Comparison of ENCODE assay signal across 17 cellular contexts in genomic region chr6:149905911-149906371, GRCh38. TPM values are rescaled to one million over a fixed set of nuclear protein-coding genes. Genes with fewer than 3 reads are reported as not detected.
DNase-seq lines count a peak whose midpoint lies in the region; ATAC-seq, FAIRE-seq and TF ChIP-seq lines count a peak whose summit lies in the region.
"Had no signal": no experiment of that assay in that cellular context is flagged by ENCODE, and none has a peak within 500 bp of the region (broad histone marks: within the 10 kb centered on the region; RNA-seq: fewer than 3 reads in every experiment).

No MANE protein-coding gene starts in this region.

- intact Hi-C loops in spleen (cut with DNase I; ENCODE audit: low total_unique reads) (no loop called here), mammary epithelial cell (cut with micrococcal nuclease) (no loop called here)

- H3K4me3 Mint-ChIP-seq in activated CD8-positive, alpha-beta memory T cell treated with anti-CD3 and anti-CD28 coated beads, Interleukin-2, amount 10 ng/mL, durations not matched to agents 7 days and 5 days, result no peak overlapping the region
- H3K4me3 Mint-ChIP-seq: CD4-positive, alpha-beta T cell had no signal

- dilution Hi-C loops in mammary epithelial cell (cut with HindIII; ENCODE audit: low sequenced_read_pairs), result loop anchor here (5.0 to 10.0 kb wide), 4 partner anchors 34 to 181 kb away; no protein-coding TSS in a partner anchor

- H3K9me3 ChIP-seq in spleen (peaks cover 0 to 24% (median 17%) of the 10 kb centered on the region in 8 donors), mammary epithelial cell (replicated peaks; ENCODE audit: insufficient read depth, low read length) (no peaks in the 10 kb centered on the region)

- H3K27me3 ChIP-seq in spleen (replicated peaks in 1 of 7), result peaks cover 0 to 15% (median 0%) of the 10 kb centered on the region in 7 donors
- H3K27me3 ChIP-seq in mammary epithelial cell (ENCODE audit: insufficient read depth, low read length), result no peaks in the 10 kb centered on the region

- 68 to 77% (median 72%) methylated on average over 5 to 6 of the region's 6 CpGs for WGBS in spleen, 5 donors
- WGBS in mammary epithelial cell (ENCODE audit: low coverage, missing lambda C conversion rate), result 94% methylated on average over 3 of the region's 6 CpGs

- no peak for ATAC-seq in activated CD8-positive, alpha-beta memory T cell treated with anti-CD3 and anti-CD28 coated beads, Interleukin-2, amount 10 ng/mL, durations not matched to agents 7 days and 5 days
- ATAC-seq: A549 had no signal

- no peak overlapping the region for H3K9ac ChIP-seq in mammary epithelial cell (ENCODE audit: insufficient read depth, low read length)
- H3K9ac ChIP-seq: GM23248 had no signal

- no peak for FAIRE-seq in RCC 7860 (lab: Jason Lieb, UNC)
- FAIRE-seq: A549 had no signal

- CTCF ChIA-PET in activated CD8-positive, alpha-beta memory T cell treated with anti-CD3 and anti-CD28 coated beads, Interleukin-2, amount 10 ng/mL, durations not matched to agents 7 days and 5 days (lab: Charles Lee), result interaction anchor here (1.6 kb wide), 1 partner anchor 19 kb away, joined by 3 read pairs; no protein-coding TSS in a partner anchor
- CTCF ChIA-PET in mammary epithelial cell (lab: Charles Lee; ENCODE audit: low non-redundant PET), result no interaction called here

- no peaks in the 10 kb centered on the region for H3K4me1 Mint-ChIP-seq in activated CD8-positive, alpha-beta memory T cell treated with anti-CD3 and anti-CD28 coated beads, Interleukin-2, amount 10 ng/mL, durations not matched to agents 7 days and 5 days

- H3K4me1 ChIP-seq in spleen (peaks cover 0 to 10% (median 0%) of the 10 kb centered on the region in 6 donors), mammary epithelial cell (ENCODE audit: insufficient read depth, low read length) (peaks cover 4% of the 10 kb centered on the region)
- H3K4me1 ChIP-seq: A549 had no signal

- in situ Hi-C loops in mammary epithelial cell (cut with MboI; ENCODE audit: low sequenced_read_pairs in 2 of 2), result loop anchor here in 1 of 2 donors (25.0 kb wide), 1 partner anchor 344 kb away; the partner anchor contains the start of gene GINM1

- peaks cover 6% of the 10 kb centered on the region for H3K36me3 Mint-ChIP-seq in activated CD8-positive, alpha-beta memory T cell treated with anti-CD3 and anti-CD28 coated beads, Interleukin-2, amount 10 ng/mL, durations not matched to agents 7 days and 5 days

- H3K79me2 ChIP-seq in mammary epithelial cell (ENCODE audit: insufficient read depth, low read length), result no peaks in the 10 kb centered on the region

- no peak overlapping the region for H2AFZ ChIP-seq in mammary epithelial cell (ENCODE audit: low read depth, low read length)
- H2AFZ ChIP-seq: GM23248 had no signal

- H3K9me3 Mint-ChIP-seq in activated CD8-positive, alpha-beta memory T cell treated with anti-CD3 and anti-CD28 coated beads, Interleukin-2, amount 10 ng/mL, durations not matched to agents 7 days and 5 days (ENCODE audit: low read depth), result peaks cover 7% of the 10 kb centered on the region

- peak; percentile 41 for DNase-seq in activated CD8-positive, alpha-beta memory T cell treated with anti-CD3 and anti-CD28 coated beads for 24 hours
- no peak for DNase-seq in activated CD8-positive, alpha-beta memory T cell treated with anti-CD3 and anti-CD28 coated beads, Interleukin-2, amount 10 ng/mL, durations not matched to agents 7 days and 5 days
- DNase-seq in DMS 273 (lab: John Stamatoyannopoulos, UW; ENCODE audit: unreplicated experiment), result peak; percentile 70
- peak; percentile 17 for DNase-seq in ecto neural progenitor cell (ENCODE audit: low spot score)
- DNase-seq in spleen, result peak; percentile 49
- DNase-seq in mammary epithelial cell, result no peak
- no peak for DNase-seq in Kasumi-1 (lab: John Stamatoyannopoulos, UW)
- DNase-seq in RCC 7860 (ENCODE audit: low spot score), result no peak
- DNase-seq: CD4-positive, alpha-beta T cell; GF-D8; GM23248; IMR-90; MV-4-11; NK-92 treated with Interleukin-12 subunit alpha and Interleukin-12 subunit beta, amount 100 ng/mL, for 24 hours; OCI-M1 had no signal

- no peaks in the 10 kb centered on the region for H4K20me1 ChIP-seq in mammary epithelial cell (ENCODE audit: insufficient read depth, low read length)

- no peak overlapping the region for H3K4me2 ChIP-seq in mammary epithelial cell (ENCODE audit: insufficient read depth, low read depth, low read length)
- H3K4me2 ChIP-seq: A549 had no signal

- H3K36me3 ChIP-seq in spleen (no peaks in the 10 kb centered on the region), mammary epithelial cell (ENCODE audit: insufficient read depth, low read length) (no peaks in the 10 kb centered on the region)

- TF ChIP-seq CTCF in spleen (IDR thresholded peaks at IDR 0.05 in 8 of 11, conservative IDR thresholded peaks at IDR 0.05 in 3 of 11), result no peak
- no peak for TF ChIP-seq CTCF in mammary epithelial cell (conservative IDR thresholded peaks at IDR 0.05 in 1 of 2, IDR thresholded peaks at IDR 0.05 in 1 of 2; ENCODE audit: extremely low read depth in 1 of 2, insufficient read depth in 1 of 2, low read depth in 1 of 2, low read length in 2 of 2)

- peaks cover 26% of the 10 kb centered on the region for H3K27me3 Mint-ChIP-seq in activated CD8-positive, alpha-beta memory T cell treated with anti-CD3 and anti-CD28 coated beads, Interleukin-2, amount 10 ng/mL, durations not matched to agents 7 days and 5 days

- BruUV-seq in mammary epithelial cell (replicated peaks; lab: Mats Ljungman, UMichigan), result no TSS peak

- no peak overlapping the region for H3K27ac Mint-ChIP-seq in activated CD8-positive, alpha-beta memory T cell treated with anti-CD3 and anti-CD28 coated beads, Interleukin-2, amount 10 ng/mL, durations not matched to agents 7 days and 5 days
- H3K27ac Mint-ChIP-seq: CD4-positive, alpha-beta T cell had no signal

- H3K27ac ChIP-seq in spleen, result no peak overlapping the region
- no peak overlapping the region for H3K27ac ChIP-seq in mammary epithelial cell (ENCODE audit: insufficient read depth, low read depth, low read length)
- H3K27ac ChIP-seq: A549, GM23248, SK-N-MC had no signal

- no peak for TF ChIP-seq POLR2A in spleen (IDR thresholded peaks at IDR 0.05)

- no peak overlapping the region for H3K4me3 ChIP-seq in spleen
- no peak overlapping the region for H3K4me3 ChIP-seq in mammary epithelial cell (replicated peaks in 1 of 3; ENCODE audit: insufficient read depth in 1 of 3, low read depth in 2 of 3, low read length in 3 of 3)
- H3K4me3 ChIP-seq: A549, GM23248, SK-N-MC had no signal

RNA-seq across cellular contexts. Expression of gene RAET1E, which starts 8.0 kb away (rescaled TPM):
- total RNA-seq in activated CD8-positive, alpha-beta memory T cell treated with anti-CD3 and anti-CD28 coated beads, Interleukin-2, amount 10 ng/mL, durations not matched to agents 7 days and 5 days, result not detected
- total RNA-seq in spleen (1 to 10 TPM in 6 of 7 donors, under 1 TPM in 1; 0.94 to 3.4 (median 2.0) TPM), mammary epithelial cell (10 to 100 TPM in 1 of 2 donors, 1 to 10 TPM in 1; 9.2 to 15.0 TPM)
- polyA plus RNA-seq in spleen (under 1 TPM; 0.04 to 0.80 (median 0.23) TPM), mammary epithelial cell (18.5 TPM)
- polyA minus RNA-seq in mammary epithelial cell, result not detected
- total RNA-seq: CD4-positive, alpha-beta T cell; IMR-90 had no signal
- polyA plus RNA-seq: IMR-90 had no signal

RNA-seq across cellular contexts. Expression of gene RAET1G, which starts 17.0 kb away (rescaled TPM):
- not detected for total RNA-seq in activated CD8-positive, alpha-beta memory T cell treated with anti-CD3 and anti-CD28 coated beads, Interleukin-2, amount 10 ng/mL, durations not matched to agents 7 days and 5 days
- 1 to 10 TPM in 1 of 7 donors, not detected in 6; 1.2 TPM for total RNA-seq in spleen
- polyA plus RNA-seq in spleen, result under 1 TPM in 1 of 3 donors, not detected in 2; 0.09 TPM
- 10 to 100 TPM in 1 of 2 donors, 1 to 10 TPM in 1; 6.3 to 28.8 TPM for total RNA-seq in mammary epithelial cell
- polyA plus RNA-seq in mammary epithelial cell, result 32.3 TPM
- polyA minus RNA-seq in mammary epithelial cell, result 3.1 TPM
- total RNA-seq: CD4-positive, alpha-beta T cell had no signal

RNA-seq across cellular contexts. Expression of gene ULBP2, which starts 35.9 kb away (rescaled TPM):
- under 1 TPM; 0.80 to 0.99 TPM for total RNA-seq in activated CD8-positive, alpha-beta memory T cell treated with anti-CD3 and anti-CD28 coated beads, Interleukin-2, amount 10 ng/mL, durations not matched to agents 7 days and 5 days
- total RNA-seq in spleen, result not detected
- under 1 TPM; 0.10 to 0.30 (median 0.20) TPM for polyA plus RNA-seq in spleen
- 10 to 100 TPM; 12.9 to 14.5 TPM for total RNA-seq in mammary epithelial cell
- 20.7 TPM for polyA plus RNA-seq in mammary epithelial cell
- 1.7 TPM for polyA minus RNA-seq in mammary epithelial cell

RNA-seq across cellular contexts. Expression of gene LRP11, which starts 41.8 kb away (rescaled TPM):
- 1 to 10 TPM; 2.9 to 3.1 TPM for total RNA-seq in activated CD8-positive, alpha-beta memory T cell treated with anti-CD3 and anti-CD28 coated beads, Interleukin-2, amount 10 ng/mL, durations not matched to agents 7 days and 5 days
- total RNA-seq in spleen (10 to 100 TPM in 3 of 7 donors, 1 to 10 TPM in 4; 5.3 to 15.0 (median 9.9) TPM), mammary epithelial cell (10 to 100 TPM; 67.5 to 71.3 TPM)
- polyA plus RNA-seq in spleen (1 to 10 TPM in 2 of 3 donors, under 1 TPM in 1; 0.65 to 2.6 (median 2.0) TPM), mammary epithelial cell (35.9 TPM)
- polyA minus RNA-seq in mammary epithelial cell, result 57.5 TPM

RNA-seq across cellular contexts. Expression of gene ULBP1, which starts 57.8 kb away (rescaled TPM):
- total RNA-seq in activated CD8-positive, alpha-beta memory T cell treated with anti-CD3 and anti-CD28 coated beads, Interleukin-2, amount 10 ng/mL, durations not matched to agents 7 days and 5 days, result 1 to 10 TPM in 1 of 2 experiments, under 1 TPM in 1; 0.82 to 1.2 TPM
- total RNA-seq in spleen, result under 1 TPM in 2 of 7 donors, not detected in 5; 0.23 to 0.34 TPM
- under 1 TPM in 2 of 3 donors, not detected in 1; 0.03 to 0.08 TPM for polyA plus RNA-seq in spleen
- total RNA-seq in mammary epithelial cell, result 10 to 100 TPM in 1 of 2 donors, 1 to 10 TPM in 1; 5.2 to 23.5 TPM
- 1.3 TPM for polyA plus RNA-seq in mammary epithelial cell
- not detected for polyA minus RNA-seq in mammary epithelial cell

Comparison
In these comparisons a context has a peak if more than half of its experiments do, and no peak if none do; other contexts are left out.
1. DNase-seq: peak in activated CD8-positive, alpha-beta memory T cell treated with anti-CD3 and anti-CD28 coated beads for 24 hours (single experiment), DMS 273 (single experiment), ecto neural progenitor cell (single experiment) and spleen (single experiment); none in activated CD8-positive, alpha-beta memory T cell treated with anti-CD3 and anti-CD28 coated beads, Interleukin-2, amount 10 ng/mL, durations not matched to agents 7 days and 5 days (single experiment), mammary epithelial cell (single experiment), Kasumi-1 (0 of 2) and RCC 7860 (single experiment).
2. RNA of gene ULBP2, which starts 35.9 kb away (total RNA-seq): 12.9 to 14.5 TPM in mammary epithelial cell; 0.80 to 0.99 TPM in activated CD8-positive, alpha-beta memory T cell treated with anti-CD3 and anti-CD28 coated beads, Interleukin-2, amount 10 ng/mL, durations not matched to agents 7 days and 5 days and not detected in spleen; every median in the first group is over 4 times any median in the second.